Comparison of ENCODE assay signal across 20 cellular contexts in genomic region chr7:5005066-5005465, GRCh38. TPM values are rescaled to one million over a fixed set of nuclear protein-coding genes. Genes with fewer than 3 reads are reported as not detected.
DNase-seq lines count a peak whose midpoint lies in the region; ATAC-seq, FAIRE-seq and TF ChIP-seq lines count a peak whose summit lies in the region.
"Had no signal": no experiment of that assay in that cellular context is flagged by ENCODE, and none has a peak within 500 bp of the region (broad histone marks: within the 10 kb centered on the region; RNA-seq: fewer than 3 reads in every experiment).

No MANE protein-coding gene starts in this region.

- H3K27me3 ChIP-seq in bronchial epithelial cell (ENCODE audit: control insufficient read depth, insufficient read depth, low read length) (no peaks in the 10 kb centered on the region), left lung (no peaks in the 10 kb centered on the region)
- H3K27me3 ChIP-seq: BE2C had no signal

- peak; percentile 33 for DNase-seq in SIG-M5 treated with dmso at 0.1 percent for 504 hours (lab: John Stamatoyannopoulos, UW; ENCODE audit: unreplicated experiment)
- DNase-seq in SIG-M5 (lab: John Stamatoyannopoulos, UW) = no peak
- peak; percentile 78 for DNase-seq in bronchial epithelial cell (ENCODE audit: low read depth)
- DNase-seq in foreskin melanocyte = peak; percentile 4
- DNase-seq in NCI-H2107 (lab: John Stamatoyannopoulos, UW) = no peak
- DNase-seq in left lung = no peak
- DNase-seq in NCI-H2107 treated with DMSO at 0.1 percent for 48 hours (lab: John Stamatoyannopoulos, UW; ENCODE audit: unreplicated experiment) = no peak
- DNase-seq: 8988T; BE2C; CD4-positive, alpha-beta T cell; H9; NCI-H1092; NCI-H2081 treated with DMSO at 0.1 percent for 48 hours; NCI-H345; NCI-H69; PC-9 had no signal

- no peaks in the 10 kb centered on the region for H3K4me1 ChIP-seq in left lung
- H3K4me1 ChIP-seq: BE2C had no signal

- H3K36me3 ChIP-seq in bronchial epithelial cell (ENCODE audit: control insufficient read depth, insufficient read depth, low read length) (no peaks in the 10 kb centered on the region), left lung (peaks cover 0 to 24% of the 10 kb centered on the region in 2 donors)
- H3K36me3 ChIP-seq: BE2C had no signal

- H3K4me3 ChIP-seq in bronchial epithelial cell (ENCODE audit: low read depth, low read length) (no peak overlapping the region), left lung (no peak overlapping the region)
- H3K4me3 ChIP-seq: PC-9, SK-N-MC had no signal

- H3K27ac ChIP-seq in left lung = no peak overlapping the region
- H3K27ac ChIP-seq: HL-60, PC-9, SK-N-MC had no signal

- no peak for FAIRE-seq in bronchial epithelial cell (lab: Jason Lieb, UNC)
- FAIRE-seq: GM19239 had no signal

- TF ChIP-seq CTCF in bronchial epithelial cell (IDR thresholded peaks at IDR 0.05; ENCODE audit: insufficient read depth, low read length, severe bottlenecking) = no peak
- no peak for TF ChIP-seq CTCF in left lung (IDR thresholded peaks at IDR 0.05)

- no peaks in the 10 kb centered on the region for H3K9me3 ChIP-seq in left lung
- H3K9me3 ChIP-seq: BE2C had no signal

- intact Hi-C loops in left lung (cut with DNase I) = no loop called here

- no peak for ATAC-seq in left lung
- no peak for ATAC-seq in GM19397 (IDR thresholded peaks at IDR 0.05; ENCODE audit: unreplicated experiment)

RNA-seq across cellular contexts. Expression of gene RBAK, which starts 40.6 kb away (rescaled TPM):
- total RNA-seq in bronchial epithelial cell (10.0 and 10.6 TPM in 2 replicates), left lung (10 to 100 TPM in 1 of 2 donors, 1 to 10 TPM in 1; 9.7 to 11.0 TPM)

RNA-seq across cellular contexts. Expression of gene MMD2, which starts 46.1 kb away (rescaled TPM):
- total RNA-seq in bronchial epithelial cell = not detected in 2 replicates
- not detected for total RNA-seq in left lung
- total RNA-seq: CD4-positive, alpha-beta T cell; PC-9 had no signal

Comparison
In these comparisons a context has a peak if more than half of its experiments do, and no peak if none do; other contexts are left out.
1. DNase-seq: peak in SIG-M5 treated with dmso at 0.1 percent for 504 hours (single experiment), bronchial epithelial cell (single experiment) and foreskin melanocyte (single experiment); none in SIG-M5 (single experiment), NCI-H2107 (single experiment), left lung (0 of 2) and NCI-H2107 treated with DMSO at 0.1 percent for 48 hours (single experiment).